ENCODE assay signal across 19 cellular contexts in the genomic region with DNA sequence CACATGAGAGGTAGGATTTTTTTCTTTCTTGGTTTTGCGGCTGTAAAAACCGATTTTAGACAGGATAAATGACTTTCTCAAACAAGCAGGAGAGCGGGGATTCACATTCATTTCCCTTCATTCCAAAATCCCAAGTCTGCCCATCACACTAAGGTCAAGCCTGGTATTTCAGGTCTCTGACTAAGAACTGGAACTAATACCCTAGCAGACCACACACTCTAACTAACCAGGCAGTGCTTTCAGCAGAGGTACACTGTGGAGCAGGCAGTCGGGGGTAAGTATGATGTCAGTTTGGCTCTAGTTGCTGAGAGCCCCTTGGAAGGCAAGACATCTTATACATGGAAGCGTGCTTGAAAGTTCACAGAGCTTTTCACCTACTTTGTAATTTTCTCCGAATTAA.
"Had no signal": no experiment of that assay in that cellular context is flagged by ENCODE, and none has a peak within 500 bp of the region (broad histone marks: within the 10 kb centered on the region; RNA-seq: fewer than 3 reads in every experiment).

No MANE protein-coding gene starts in this region.

- DNase-seq: dorsolateral prefrontal cortex; effector memory CD4-positive, alpha-beta T cell; heart right ventricle; hypothalamus; kidney glomerular epithelial cell; mesendoderm; naive B cell; right lobe of liver; stimulated activated CD4-positive, alpha-beta T cell treated with anti-CD3 and anti-CD28 coated beads, Interleukin-4, amount 100 ng/mL, for 1 hour; stimulated activated CD8-positive, alpha-beta memory T cell treated with anti-CD3 and anti-CD28 coated beads, Interleukin-4, amount 100 ng/mL, for 48 hours; stimulated activated naive CD8-positive, alpha-beta T cell treated with anti-CD3 and anti-CD28 coated beads, Interleukin-15, Interleukin-2, amounts not matched to agents 100 U/mL and 50 U/mL, for 24 hours; thyroid gland had no signal

- H3K4me1 Mint-ChIP-seq: naive B cell; nephron; stimulated activated effector memory CD8-positive, alpha-beta T cell treated with anti-CD3 and anti-CD28 coated beads, Interleukin-12 subunit alpha, Interleukin-12 subunit beta, amount 100 ng/mL, for 72 hours had no signal

- H3K4me3 Mint-ChIP-seq: naive B cell; nephron; stimulated activated effector memory CD8-positive, alpha-beta T cell treated with anti-CD3 and anti-CD28 coated beads, Interleukin-12 subunit alpha, Interleukin-12 subunit beta, amount 100 ng/mL, for 72 hours; type B pancreatic cell had no signal

- H3K36me3 Mint-ChIP-seq: stimulated activated effector memory CD8-positive, alpha-beta T cell treated with anti-CD3 and anti-CD28 coated beads, Interleukin-12 subunit alpha, Interleukin-12 subunit beta, amount 100 ng/mL, for 72 hours; type B pancreatic cell had no signal

- H3K27ac ChIP-seq: dorsolateral prefrontal cortex, heart right ventricle, parathyroid adenoma, prostate gland, right lobe of liver, suprapubic skin, thyroid gland had no signal

- ATAC-seq: esophagus mucosa; heart right ventricle; right lobe of liver; stimulated activated effector memory CD8-positive, alpha-beta T cell treated with anti-CD3 and anti-CD28 coated beads, Interleukin-12 subunit alpha, Interleukin-12 subunit beta, amount 100 ng/mL, for 72 hours; stimulated activated naive CD8-positive, alpha-beta T cell treated with anti-CD3 and anti-CD28 coated beads, Interleukin-15, Interleukin-2, amounts not matched to agents 100 U/mL and 50 U/mL, for 24 hours had no signal

- H3K9ac ChIP-seq: parathyroid adenoma had no signal

- H3K36me3 ChIP-seq: heart right ventricle, prostate gland, right lobe of liver, suprapubic skin, thyroid gland had no signal

- H2AFZ ChIP-seq: parathyroid adenoma had no signal

- H3K79me2 ChIP-seq: parathyroid adenoma had no signal

- H3K9me3 ChIP-seq: prostate gland, right lobe of liver, suprapubic skin, thyroid gland had no signal

- H3K27ac Mint-ChIP-seq: naive B cell; nephron; stimulated activated effector memory CD8-positive, alpha-beta T cell treated with anti-CD3 and anti-CD28 coated beads, Interleukin-12 subunit alpha, Interleukin-12 subunit beta, amount 100 ng/mL, for 72 hours; type B pancreatic cell had no signal

- H3K27me3 ChIP-seq: dorsolateral prefrontal cortex, right lobe of liver, thyroid gland had no signal

- H3K4me3 ChIP-seq: dorsolateral prefrontal cortex, heart right ventricle, prostate gland, right lobe of liver, suprapubic skin, thyroid gland had no signal

- H3K4me1 ChIP-seq: heart right ventricle, parathyroid adenoma, prostate gland, right lobe of liver, suprapubic skin, thyroid gland had no signal
